23 cellular contexts compared by ENCODE assay signal in the genomic region with DNA sequence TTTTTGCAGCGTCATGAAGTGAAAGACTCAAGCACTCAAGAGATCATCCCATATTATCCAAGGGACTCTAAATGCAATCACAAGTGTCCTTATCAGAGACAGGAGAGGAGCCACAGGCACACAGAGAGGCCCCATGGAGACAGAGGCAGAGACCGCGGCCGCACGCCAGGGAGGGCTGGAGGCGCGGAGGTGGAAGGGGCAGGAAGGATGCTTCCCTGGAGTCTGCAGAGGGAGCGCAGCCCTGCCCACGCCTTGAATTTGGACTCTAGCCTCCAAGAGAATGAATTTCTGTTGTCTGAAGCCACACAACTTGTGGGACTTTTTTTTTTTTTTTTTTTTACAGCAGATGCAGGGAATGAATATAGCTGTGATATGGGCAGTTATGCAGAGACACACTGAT.
A peak's percentile ranks its signal among the peaks of the same experiment; 100 is the strongest.
DNase-seq lines count a peak whose midpoint lies in the region; ATAC-seq and TF ChIP-seq lines count a peak whose summit lies in the region.
"Had no signal": no experiment of that assay in that cellular context is flagged by ENCODE, and none has a peak within 500 bp of the region (broad histone marks: within the 10 kb centered on the region; RNA-seq: fewer than 3 reads in every experiment).

No MANE protein-coding gene starts in this region.

- H3K79me2 ChIP-seq in mammary epithelial cell (ENCODE audit: insufficient read depth, low read length), result no peaks in the 10 kb centered on the region

- H3K27ac Mint-ChIP-seq in MCF 10A (ENCODE audit: low read depth, unreplicated experiment), result no peak overlapping the region
- H3K27ac Mint-ChIP-seq: CD4-positive, alpha-beta memory T cell; H9; IgD-negative memory B cell had no signal

- H3K9ac ChIP-seq in mammary epithelial cell (ENCODE audit: insufficient read depth, low read length), result no peak overlapping the region
- H3K9ac ChIP-seq: BLaER1, SK-N-SH had no signal

- H3K4me3 Mint-ChIP-seq in MCF 10A (ENCODE audit: unreplicated experiment), result no peak overlapping the region
- H3K4me3 Mint-ChIP-seq: CD4-positive, alpha-beta memory T cell; H9; IgD-negative memory B cell had no signal

- ATAC-seq in left lung (no peak), left colon (no peak)
- ATAC-seq: A549 had no signal

- no peak overlapping the region for H3K4me2 ChIP-seq in mammary epithelial cell (ENCODE audit: insufficient read depth, low read depth, low read length)
- H3K4me2 ChIP-seq: A549, BLaER1, SK-N-SH had no signal

- BruUV-seq in mammary epithelial cell (replicated peaks; lab: Mats Ljungman, UMichigan), result no TSS peak
- BruUV-seq in MCF 10A (replicated peaks; lab: Mats Ljungman, UMichigan), result no TSS peak

- peak overlapping the region; percentile 32 for H2AFZ ChIP-seq in mammary epithelial cell (ENCODE audit: low read depth, low read length)

- H3K9me3 Mint-ChIP-seq in MCF 10A (ENCODE audit: unreplicated experiment), result peaks cover 7% of the 10 kb centered on the region

- POLR2A ChIA-PET in MCF 10A (lab: Yijun Ruan, JAX), result no interaction called here

- CTCF ChIA-PET in mammary epithelial cell (lab: Charles Lee; ENCODE audit: low non-redundant PET), result no interaction called here
- CTCF ChIA-PET in MCF 10A (lab: Yijun Ruan, JAX), result interaction anchor here (0.6 to 1.3 kb wide), 2 partner anchors 40 to 485 kb away, joined by 3 read pairs; no protein-coding TSS in a partner anchor

- no peaks in the 10 kb centered on the region for H3K27me3 ChIP-seq in mammary epithelial cell (ENCODE audit: insufficient read depth, low read length)
- peaks cover 0 to 23% of the 10 kb centered on the region in 2 donors for H3K27me3 ChIP-seq in left lung
- H3K27me3 ChIP-seq: BLaER1, Peyer's patch had no signal

- H3K27me3 Mint-ChIP-seq in MCF 10A (ENCODE audit: insufficient read depth, unreplicated experiment), result no peaks in the 10 kb centered on the region
- H3K27me3 Mint-ChIP-seq: IgD-negative memory B cell had no signal

- H3K36me3 ChIP-seq in mammary epithelial cell (ENCODE audit: insufficient read depth, low read length) (no peaks in the 10 kb centered on the region), left lung (no peaks in the 10 kb centered on the region)
- H3K36me3 ChIP-seq: Peyer's patch had no signal

- H3K9me3 ChIP-seq in mammary epithelial cell (replicated peaks; ENCODE audit: insufficient read depth, low read length) (peaks cover 10% of the 10 kb centered on the region), left lung (peaks cover 0 to 22% of the 10 kb centered on the region in 2 donors)
- H3K9me3 ChIP-seq: A549, BLaER1, Peyer's patch, SK-N-SH had no signal

- intact Hi-C loops in mammary epithelial cell (cut with micrococcal nuclease), result no loop called here
- intact Hi-C loops in MCF 10A (cut with micrococcal nuclease), result no loop called here
- intact Hi-C loops in left lung (cut with DNase I), result no loop called here
- intact Hi-C loops in left colon (cut with DNase I, micrococcal nuclease), result no loop called here

- in situ Hi-C loops in mammary epithelial cell (cut with MboI; ENCODE audit: low sequenced_read_pairs in 2 of 2), result no loop called here

- no peaks in the 10 kb centered on the region for H4K20me1 ChIP-seq in mammary epithelial cell (ENCODE audit: insufficient read depth, low read length)
- H4K20me1 ChIP-seq: BLaER1 had no signal

- H3K4me1 ChIP-seq in mammary epithelial cell (ENCODE audit: insufficient read depth, low read length) (peaks cover 28% of the 10 kb centered on the region), left lung (no peaks in the 10 kb centered on the region)
- H3K4me1 ChIP-seq: A549, Peyer's patch had no signal

- H3K4me1 Mint-ChIP-seq in MCF 10A (ENCODE audit: insufficient read depth, unreplicated experiment), result peaks cover 16% of the 10 kb centered on the region
- H3K4me1 Mint-ChIP-seq: CD4-positive, alpha-beta memory T cell; IgD-negative memory B cell had no signal

- dilution Hi-C loops in mammary epithelial cell (cut with HindIII; ENCODE audit: low sequenced_read_pairs), result loop anchor here (5.0 kb wide), 1 partner anchor 117 kb away; no protein-coding TSS in a partner anchor

- no peak overlapping the region for H3K4me3 ChIP-seq in mammary epithelial cell (replicated peaks in 1 of 3; ENCODE audit: insufficient read depth in 1 of 3, low read depth in 2 of 3, low read length in 3 of 3)
- H3K4me3 ChIP-seq in left lung, result no peak overlapping the region
- H3K4me3 ChIP-seq: A549, BLaER1, Peyer's patch had no signal

- H3K36me3 Mint-ChIP-seq in MCF 10A (ENCODE audit: insufficient read depth, unreplicated experiment), result no peaks in the 10 kb centered on the region
- H3K36me3 Mint-ChIP-seq: CD4-positive, alpha-beta memory T cell; IgD-negative memory B cell had no signal

- TF ChIP-seq CTCF in mammary epithelial cell (conservative IDR thresholded peaks at IDR 0.05 in 1 of 2, IDR thresholded peaks at IDR 0.05 in 1 of 2; ENCODE audit: extremely low read depth in 1 of 2, insufficient read depth in 1 of 2, low read depth in 1 of 2, low read length in 2 of 2) (no peak), MCF 10A (IDR thresholded peaks at IDR 0.05; ENCODE audit: unreplicated experiment) (no peak), left lung (IDR thresholded peaks at IDR 0.05) (no peak)

- WGBS in mammary epithelial cell (ENCODE audit: low coverage, missing lambda C conversion rate), result 36% methylated on average over 9 of the region's 9 CpGs

- DNase-seq in mammary epithelial cell, result no peak
- no peak for DNase-seq in MCF 10A (ENCODE audit: unreplicated experiment)
- peak; percentile 9 for DNase-seq in NCI-H2029 treated with DMSO at 0.1 percent for 48 hours (lab: John Stamatoyannopoulos, UW)
- DNase-seq in left lung, result peak; percentile 25 to 59
- no peak for DNase-seq in activated T-cell treated with anti-CD3 and anti-CD28 coated beads, Interleukin-2, amount 50 U/mL, for 1 hour
- DNase-seq in left colon, result no peak
- no peak for DNase-seq in stimulated activated CD4-positive, alpha-beta T cell treated with anti-CD3 and anti-CD28 coated beads, Interleukin-12 subunit alpha, Interleukin-12 subunit beta, amount 100 ng/mL, for 4 hours
- DNase-seq: CD4-positive, alpha-beta memory T cell; DMS153; H9; Kasumi-1; MM.1S; NCI-H1092; NCI-H1436 treated with DMSO at 0.1 percent for 48 hours; NCI-H2107; NCI-H69; NK-92 treated with Interleukin-12 subunit alpha and Interleukin-12 subunit beta, amount 100 ng/mL, for 24 hours; Peyer's patch; SHP77 treated with DMSO at 0.1 percent for 48 hours; SK-N-SH had no signal

- H3K27ac ChIP-seq in mammary epithelial cell (ENCODE audit: insufficient read depth, low read depth, low read length) (no peak overlapping the region), left lung (no peak overlapping the region)
- H3K27ac ChIP-seq: A549, BLaER1, Peyer's patch had no signal

Comparison
In these comparisons a context has a peak if more than half of its experiments do, and no peak if none do; other contexts are left out.
1. DNase-seq: peak in NCI-H2029 treated with DMSO at 0.1 percent for 48 hours (single experiment) and left lung (2 of 2); none in mammary epithelial cell (single experiment), MCF 10A (single experiment), activated T-cell treated with anti-CD3 and anti-CD28 coated beads, Interleukin-2, amount 50 U/mL, for 1 hour (single experiment), left colon (0 of 2) and stimulated activated CD4-positive, alpha-beta T cell treated with anti-CD3 and anti-CD28 coated beads, Interleukin-12 subunit alpha, Interleukin-12 subunit beta, amount 100 ng/mL, for 4 hours (single experiment).